In the genomic region with DNA sequence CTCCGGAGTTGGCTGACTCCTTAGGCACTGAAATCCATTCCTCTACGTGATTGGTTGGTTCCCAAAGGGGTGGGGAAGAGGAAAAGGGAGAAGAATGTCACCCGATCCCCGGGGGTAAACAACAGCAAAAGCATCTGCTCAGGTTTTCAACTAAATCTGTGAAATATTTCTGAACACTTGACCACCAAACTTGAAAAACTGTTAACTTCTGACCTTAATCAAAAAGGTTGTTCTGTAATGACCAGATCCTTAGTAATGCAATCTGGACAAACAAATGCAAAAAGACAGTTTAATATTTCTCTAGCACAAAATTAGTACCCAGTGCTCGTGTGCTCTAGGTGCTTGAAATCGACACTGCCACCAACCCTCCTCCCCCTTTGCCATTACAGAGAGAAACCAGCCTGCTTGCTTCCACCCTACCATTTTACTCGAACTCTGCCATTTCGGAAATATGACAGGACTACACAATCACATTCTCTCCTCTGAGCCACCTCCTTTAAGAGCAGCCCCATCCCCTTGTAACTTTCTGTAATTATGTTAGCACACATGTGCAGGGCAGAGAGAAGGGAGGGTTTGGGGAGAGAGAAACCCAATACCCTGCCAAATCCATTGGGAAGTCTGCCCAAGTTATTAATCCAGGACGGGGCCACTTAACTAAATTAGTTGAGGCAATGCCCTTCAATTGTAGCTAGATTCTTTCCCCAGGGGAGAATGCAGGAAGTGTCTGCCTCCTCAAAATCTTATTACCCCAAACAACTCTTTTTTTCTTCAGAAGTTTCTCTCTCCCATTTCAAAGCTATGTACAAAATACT, we compare ENCODE assay signal across 8 cellular contexts.
DNase-seq lines count a peak whose midpoint lies in the region; ATAC-seq lines count a peak whose summit lies in the region.

No MANE protein-coding gene starts in this region.

- H3K27me3 Mint-ChIP-seq in activated T-helper 2 cell treated with anti-CD3 and anti-CD28 coated beads, Interferon-gamma antibody, Interleukin-2, Interleukin-4, amounts not matched to agents 10 μg/mL and 5 μg/mL and 100 μg/mL, durations not matched to agents 14 hours and 24 hours and 36 hours (ENCODE audit: low read depth): no peaks in the 10 kb centered on the region

- peak overlapping the region; percentile 13 for H3K4me3 Mint-ChIP-seq in activated T-helper 2 cell treated with anti-CD3 and anti-CD28 coated beads, Interferon-gamma antibody, Interleukin-2, Interleukin-4, amounts not matched to agents 10 μg/mL and 5 μg/mL and 100 μg/mL, durations not matched to agents 14 hours and 24 hours and 36 hours (ENCODE audit: low read depth)

- ATAC-seq in HG03439 (IDR thresholded peaks at IDR 0.05; ENCODE audit: unreplicated experiment) (no peak), HG03108 (IDR thresholded peaks at IDR 0.05; ENCODE audit: unreplicated experiment) (no peak), HG03342 (IDR thresholded peaks at IDR 0.05; ENCODE audit: unreplicated experiment) (no peak)

- DNase-seq in GM04503 (ENCODE audit: low read depth): peak; percentile 81
- DNase-seq in NCI-H2081 treated with DMSO at 0.1 percent for 48 hours (lab: John Stamatoyannopoulos, UW): peak; percentile 23
- DNase-seq in activated T-helper 2 cell treated with anti-CD3 and anti-CD28 coated beads, Interferon-gamma antibody, Interleukin-2, Interleukin-4, amounts not matched to agents 10 μg/mL and 5 μg/mL and 100 μg/mL, durations not matched to agents 14 hours and 24 hours and 36 hours (ENCODE audit: low spot score): no peak
- DNase-seq in globus pallidus (ENCODE audit: low spot score): peak; percentile 95
- peak; percentile 74 for DNase-seq in non-pigmented ciliary epithelial cell (ENCODE audit: low read depth)

- no peak overlapping the region for H3K27ac Mint-ChIP-seq in activated T-helper 2 cell treated with anti-CD3 and anti-CD28 coated beads, Interferon-gamma antibody, Interleukin-2, Interleukin-4, amounts not matched to agents 10 μg/mL and 5 μg/mL and 100 μg/mL, durations not matched to agents 14 hours and 24 hours and 36 hours

- intact Hi-C loops in activated T-helper 2 cell treated with anti-CD3 and anti-CD28 coated beads, Interferon-gamma antibody, Interleukin-2, Interleukin-4, amounts not matched to agents 10 μg/mL and 5 μg/mL and 100 μg/mL, durations not matched to agents 14 hours and 24 hours and 36 hours (cut with micrococcal nuclease): no loop called here

- H3K36me3 Mint-ChIP-seq in activated T-helper 2 cell treated with anti-CD3 and anti-CD28 coated beads, Interferon-gamma antibody, Interleukin-2, Interleukin-4, amounts not matched to agents 10 μg/mL and 5 μg/mL and 100 μg/mL, durations not matched to agents 14 hours and 24 hours and 36 hours (ENCODE audit: low read depth): no peaks in the 10 kb centered on the region

- H3K9me3 Mint-ChIP-seq in activated T-helper 2 cell treated with anti-CD3 and anti-CD28 coated beads, Interferon-gamma antibody, Interleukin-2, Interleukin-4, amounts not matched to agents 10 μg/mL and 5 μg/mL and 100 μg/mL, durations not matched to agents 14 hours and 24 hours and 36 hours: no peaks in the 10 kb centered on the region

- H3K4me1 Mint-ChIP-seq in activated T-helper 2 cell treated with anti-CD3 and anti-CD28 coated beads, Interferon-gamma antibody, Interleukin-2, Interleukin-4, amounts not matched to agents 10 μg/mL and 5 μg/mL and 100 μg/mL, durations not matched to agents 14 hours and 24 hours and 36 hours (ENCODE audit: low read depth): peaks cover 16% of the 10 kb centered on the region
